Comparison of ENCODE assay signal across 1 cellular context in the genomic region with DNA sequence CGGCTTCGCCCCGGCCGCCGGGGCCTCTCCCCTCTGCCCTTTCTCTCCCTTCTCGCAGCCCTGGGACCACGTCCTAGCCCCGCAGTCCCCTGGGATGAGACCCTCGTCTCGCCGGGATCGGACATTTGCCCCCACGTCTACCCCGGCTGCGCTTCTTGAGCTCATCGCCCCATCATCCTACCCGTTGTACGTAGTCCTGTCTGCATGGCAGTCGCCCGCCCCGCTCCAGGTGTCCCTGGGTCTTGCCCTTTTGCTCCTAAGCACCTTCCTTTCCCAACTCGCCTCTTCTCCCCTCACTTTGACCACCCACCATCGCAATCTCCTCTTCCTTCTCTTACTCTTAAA.
TF ChIP-seq lines count a peak whose summit lies in the region.

No MANE protein-coding gene starts in this region.

TF ChIP-seq in H1, 55 proteins besides CTCF, POLR2A, EP300 and RAD21 (continued from another document):
- TF ChIP-seq, protein P1, sequence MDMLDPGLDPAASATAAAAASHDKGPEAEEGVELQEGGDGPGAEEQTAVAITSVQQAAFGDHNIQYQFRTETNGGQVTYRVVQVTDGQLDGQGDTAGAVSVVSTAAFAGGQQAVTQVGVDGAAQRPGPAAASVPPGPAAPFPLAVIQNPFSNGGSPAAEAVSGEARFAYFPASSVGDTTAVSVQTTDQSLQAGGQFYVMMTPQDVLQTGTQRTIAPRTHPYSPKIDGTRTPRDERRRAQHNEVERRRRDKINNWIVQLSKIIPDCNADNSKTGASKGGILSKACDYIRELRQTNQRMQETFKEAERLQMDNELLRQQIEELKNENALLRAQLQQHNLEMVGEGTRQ (IDR thresholded peaks at IDR 0.05; ENCODE audit: low read length) = no peak
- TF ChIP-seq KDM4A (IDR thresholded peaks at IDR 0.05; ENCODE audit: low read depth, low read length, severe bottlenecking) (peak; percentile 45), SP1 (IDR thresholded peaks at IDR 0.05; ENCODE audit: low read depth, low read length) (no peak), KDM5A (IDR thresholded peaks at IDR 0.05; ENCODE audit: low read length) (0 out of 2 replicates have a peak, but pooled peaks have one; percentile 22), RBBP5 (IDR thresholded peaks at IDR 0.05; ENCODE audit: borderline replicate concordance, low read depth, low read length) (0 out of 2 replicates have a peak, but pooled peaks have one; percentile 5), ASH2L (IDR thresholded peaks at IDR 0.05; ENCODE audit: low read length) (peak; percentile 18)
